Comparison of ENCODE assay signal across 8 cellular contexts in the genomic region with DNA sequence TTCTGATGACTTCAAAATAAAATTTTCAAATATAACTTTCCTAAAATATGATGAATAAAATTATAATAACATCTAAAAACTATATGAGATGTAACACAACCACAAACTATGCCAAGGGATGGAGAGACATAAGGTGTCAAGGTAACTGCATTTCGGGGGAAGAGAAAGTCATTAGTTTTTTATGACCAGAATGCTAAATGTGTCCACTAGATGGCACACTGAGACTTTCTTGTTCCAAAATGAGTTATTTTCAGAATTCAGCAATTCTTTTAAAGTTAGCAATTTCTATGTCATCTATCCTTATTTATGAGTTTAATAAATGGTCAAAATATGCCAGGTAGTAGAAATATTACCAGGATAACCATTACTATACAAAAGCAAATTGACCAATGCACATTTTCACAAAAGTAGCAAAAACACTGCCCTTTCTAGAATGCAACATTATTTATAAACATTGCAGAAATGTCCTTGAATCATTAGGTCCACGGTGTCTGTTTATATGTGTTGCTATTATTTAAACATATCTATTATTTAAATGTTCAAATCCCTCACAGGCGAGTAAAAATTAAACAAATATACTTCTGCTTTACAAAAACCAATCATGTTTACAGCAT.
DNase-seq lines count a peak whose midpoint lies in the region; ATAC-seq and TF ChIP-seq lines count a peak whose summit lies in the region.

No MANE protein-coding gene starts in this region.

- no peak for TF ChIP-seq POLR2A in adrenal gland (IDR thresholded peaks at IDR 0.05)

- H3K27me3 ChIP-seq in adrenal gland: no peaks in the 10 kb centered on the region

- WGBS in adrenal gland, 4 donors: 25 to 33% (median 29%) methylated on average over 3 of the region's 3 CpGs

- no peaks in the 10 kb centered on the region for H3K9me3 Mint-ChIP-seq in activated naive CD4-positive, alpha-beta T cell treated with anti-CD3 and anti-CD28 coated beads for 36 hours
- H3K9me3 Mint-ChIP-seq in immature natural killer cell (no peaks in the 10 kb centered on the region), type B pancreatic cell (no peaks in the 10 kb centered on the region)

- H3K27ac Mint-ChIP-seq in activated naive CD4-positive, alpha-beta T cell treated with anti-CD3 and anti-CD28 coated beads for 36 hours: no peak overlapping the region
- H3K27ac Mint-ChIP-seq in immature natural killer cell (no peak overlapping the region), type B pancreatic cell (no peak overlapping the region)

- H3K36me3 Mint-ChIP-seq in activated naive CD4-positive, alpha-beta T cell treated with anti-CD3 and anti-CD28 coated beads for 36 hours (ENCODE audit: low read depth): no peaks in the 10 kb centered on the region
- H3K36me3 Mint-ChIP-seq in immature natural killer cell (peaks cover 0 to 4% (median 4%) of the 10 kb centered on the region in 3 donors), type B pancreatic cell (peaks cover 5% of the 10 kb centered on the region)

- no peaks in the 10 kb centered on the region for H3K4me1 ChIP-seq in adrenal gland (replicated peaks in 1 of 2)

- H3K9me3 ChIP-seq in adrenal gland (replicated peaks in 1 of 3): no peaks in the 10 kb centered on the region

- H3K27ac ChIP-seq in adrenal gland: no peak overlapping the region

- ATAC-seq in HG02763 (IDR thresholded peaks at IDR 0.05; ENCODE audit: unreplicated experiment): no peak

- TF ChIP-seq CTCF in adrenal gland (IDR thresholded peaks at IDR 0.05) (peak; percentile 55 to 83 (median 74)), type B pancreatic cell (conservative IDR thresholded peaks at IDR 0.05) (peak; percentile 93)

- intact Hi-C loops in activated naive CD4-positive, alpha-beta T cell treated with anti-CD3 and anti-CD28 coated beads for 36 hours (cut with micrococcal nuclease): loop anchor here (1.0 to 2.0 kb wide), 4 partner anchors 154 to 1730 kb away; no protein-coding TSS in a partner anchor
- intact Hi-C loops in adrenal gland (cut with DNase I): no loop called here

- H3K36me3 ChIP-seq in adrenal gland (replicated peaks in 1 of 2): no peaks in the 10 kb centered on the region

- H3K4me3 ChIP-seq in adrenal gland: no peak overlapping the region

- CTCF ChIA-PET in activated naive CD4-positive, alpha-beta T cell treated with anti-CD3 and anti-CD28 coated beads for 36 hours (lab: Charles Lee): interaction anchor here (1.5 to 1.8 kb wide), 4 partner anchors 21 to 152 kb away, joined by 3 to 8 read pairs (median 4); no protein-coding TSS in a partner anchor

- H3K4me3 Mint-ChIP-seq in activated naive CD4-positive, alpha-beta T cell treated with anti-CD3 and anti-CD28 coated beads for 36 hours: no peak overlapping the region
- H3K4me3 Mint-ChIP-seq in immature natural killer cell (no peak overlapping the region), type B pancreatic cell (no peak overlapping the region)

- peak; percentile 19 for DNase-seq in activated naive CD4-positive, alpha-beta T cell treated with anti-CD3 and anti-CD28 coated beads for 36 hours
- no peak for DNase-seq in activated naive CD4-positive, alpha-beta T cell treated with anti-CD3 and anti-CD28 coated beads, Interleukin-2, amount 50 U/mL, for 16 hours
- DNase-seq in LHCN-M2 (ENCODE audit: low read depth) (peak; percentile 35), adrenal gland (peak in 1 of 7 donors; percentile 17), immature natural killer cell (peak; percentile 11 to 36 (median 22)), type B pancreatic cell (ENCODE audit: extremely low spot score, unreplicated experiment) (no peak), NCI-H1048 (lab: John Stamatoyannopoulos, UW) (no peak)

- no peaks in the 10 kb centered on the region for H3K27me3 Mint-ChIP-seq in activated naive CD4-positive, alpha-beta T cell treated with anti-CD3 and anti-CD28 coated beads for 36 hours (ENCODE audit: low read depth)
- H3K27me3 Mint-ChIP-seq in immature natural killer cell (ENCODE audit: low read depth in 3 of 3) (no peaks in the 10 kb centered on the region), type B pancreatic cell (no peaks in the 10 kb centered on the region)

- no peaks in the 10 kb centered on the region for H3K4me1 Mint-ChIP-seq in activated naive CD4-positive, alpha-beta T cell treated with anti-CD3 and anti-CD28 coated beads for 36 hours (ENCODE audit: low read depth)
- H3K4me1 Mint-ChIP-seq in immature natural killer cell (no peaks in the 10 kb centered on the region), type B pancreatic cell (ENCODE audit: unreplicated experiment) (no peaks in the 10 kb centered on the region)

Comparison
In these comparisons a context has a peak if more than half of its experiments do, and no peak if none do; other contexts are left out.
1. DNase-seq: peak in activated naive CD4-positive, alpha-beta T cell treated with anti-CD3 and anti-CD28 coated beads for 36 hours (single experiment), LHCN-M2 (single experiment) and immature natural killer cell (3 of 3); none in activated naive CD4-positive, alpha-beta T cell treated with anti-CD3 and anti-CD28 coated beads, Interleukin-2, amount 50 U/mL, for 16 hours (single experiment), type B pancreatic cell (single experiment) and NCI-H1048 (single experiment).